1 cellular context compared by ENCODE assay signal in the genomic region with DNA sequence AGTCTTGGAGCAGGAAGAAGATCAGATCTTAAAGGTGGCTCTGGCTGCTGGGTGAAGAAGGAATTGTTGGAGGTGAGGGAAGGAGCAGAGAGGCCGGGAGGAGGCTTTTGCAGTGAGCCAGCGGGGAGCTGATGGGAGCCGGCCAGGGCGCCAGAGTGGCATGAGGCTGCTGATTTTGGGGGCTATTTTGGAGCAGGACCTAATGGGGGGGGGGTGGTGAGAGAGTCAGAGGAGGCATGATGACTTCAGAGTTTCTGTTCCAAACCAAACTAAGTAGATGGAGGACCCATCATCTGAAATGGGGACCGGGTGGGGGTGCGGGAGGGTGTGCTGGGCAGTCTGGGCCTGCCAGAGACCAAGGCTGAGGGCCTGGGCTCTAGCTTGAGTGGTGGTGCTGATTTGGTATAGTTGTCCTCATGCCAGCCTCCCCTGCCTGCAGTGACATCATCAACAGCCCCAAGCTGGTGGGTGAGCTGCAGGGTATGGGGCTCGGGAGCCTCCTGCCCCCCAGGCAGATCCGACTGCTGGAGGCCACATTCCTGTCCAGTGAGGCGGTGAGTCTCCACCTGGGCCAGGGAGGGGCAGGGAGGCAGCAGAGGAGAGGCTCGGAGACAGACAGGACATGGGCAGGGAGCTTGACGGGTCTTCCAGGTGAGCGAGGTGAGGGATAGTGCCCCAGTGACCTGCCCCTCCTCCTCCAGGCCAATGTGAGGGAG.
TF ChIP-seq lines count a peak whose summit lies in the region.

No MANE protein-coding gene starts in this region.

TF ChIP-seq in SK-N-SH treated with all-trans-retinoic acid at 6 μM for 48 hours, 23 proteins besides CTCF, POLR2A, EP300 and RAD21 (continued from another document):
- no peak for TF ChIP-seq PATZ1 (CRISPR knock-in tag; IDR thresholded peaks at IDR 0.05; ENCODE audit: borderline replicate concordance)
- no peak for TF ChIP-seq GLIS3 (CRISPR knock-in tag; IDR thresholded peaks at IDR 0.05)
- no peak for TF ChIP-seq ZNF8 (CRISPR knock-in tag; IDR thresholded peaks at IDR 0.05)
